Comparison of ENCODE assay signal across 8 cellular contexts in genomic region chr12:56104815-56105476, GRCh38. TPM values are rescaled to one million over a fixed set of nuclear protein-coding genes. Genes with fewer than 3 reads are reported as not detected.
DNase-seq lines count a peak whose midpoint lies in the region; ATAC-seq and TF ChIP-seq lines count a peak whose summit lies in the region.

No MANE protein-coding gene starts in this region.

- POLR2A ChIA-PET in GM10248 (lab: Yijun Ruan, JAX): interaction anchor here (0.6 to 3.1 kb wide), 19 partner anchors 8 to 1810 kb away, joined by 3 to 56 read pairs (median 3); partner anchors contain the start of genes ANKRD52, DGKA, ERBB3 and ESYT1

- H4K20me1 ChIP-seq in BLaER1 treated with 17β-estradiol and CSF1 and Interleukin-3, amounts not matched to agents 10 nM and 100 nM: peaks cover 9 to 48% (median 33%) of the 10 kb centered on the region in 11 experiments; a peak in 21 of 22 replicates

- CTCF ChIA-PET in GM10248 (lab: Yijun Ruan, JAX): interaction anchor here (0.9 to 3.1 kb wide), 13 partner anchors 10 to 367 kb away, joined by 3 to 42 read pairs (median 4); partner anchors contain the start of genes RNF41, RPL41, SMARCC2 and ZC3H10

- intact Hi-C loops in heart right ventricle (cut with DNase I): loop anchor here in 3 of 10 donors (1.0 to 10.0 kb wide), 4 partner anchors 26 to 110 kb away; partner anchors contain the start of genes RPS26 (in 2 of the 3) and SUOX (in 1 of the 3)

- H3K27ac ChIP-seq in BLaER1 treated with 17β-estradiol and CSF1 and Interleukin-3, amounts not matched to agents 10 nM and 100 nM: peak overlapping the region; percentile 71 to 99 (median 94)
- H3K27ac ChIP-seq in KOPT-K1 (ENCODE audit: low read depth, low read length, poor library complexity, severe bottlenecking) (peak overlapping the region; percentile 97), heart right ventricle (peak overlapping the region; percentile 61 to 93 (median 87))

- no peaks in the 10 kb centered on the region for H3K27me3 ChIP-seq in BLaER1 treated with 17β-estradiol and CSF1 and Interleukin-3, amounts not matched to agents 10 nM and 100 nM
- H3K27me3 ChIP-seq in heart right ventricle: no peaks in the 10 kb centered on the region

- H3K36me3 ChIP-seq in BLaER1 treated with 17β-estradiol and CSF1 and Interleukin-3, amounts not matched to agents 10 nM and 100 nM: peaks cover 36 to 47% (median 44%) of the 10 kb centered on the region in 11 experiments
- H3K36me3 ChIP-seq in KOPT-K1 (ENCODE audit: insufficient read depth, low read length) (peaks cover 46% of the 10 kb centered on the region), heart right ventricle (peaks cover 0 to 43% (median 35%) of the 10 kb centered on the region in 9 donors)

- in situ Hi-C loops in GM13977 (cut with MboI; ENCODE audit: low pct_unique_long_range_greater_than_20kb, low sequenced_read_pairs, unreplicated experiment): no loop called here

- peak overlapping the region; percentile 90 to 99 (median 97) for H3K9ac ChIP-seq in BLaER1 treated with 17β-estradiol and CSF1 and Interleukin-3, amounts not matched to agents 10 nM and 100 nM

- DNase-seq in activated T-helper 9 cell treated with anti-CD3 and anti-CD28 coated beads, Interleukin-2, amount 50 U/mL, for 16 hours (ENCODE audit: low read depth): peak; percentile 15
- no peak for DNase-seq in heart right ventricle
- DNase-seq in retinal pigment epithelial cell (ENCODE audit: low read depth): no peak
- DNase-seq in GM10248 (ENCODE audit: extremely low spot score): no peak
- no peak for DNase-seq in GM13977 (ENCODE audit: low spot score)

- ATAC-seq in GM21390 (IDR thresholded peaks at IDR 0.05; ENCODE audit: unreplicated experiment): peak; percentile 2
- ATAC-seq in heart right ventricle: peak in 7 of 8 donors; percentile 15 to 64 (median 28)

- 0 to 1% methylated on average over 39 of the region's 39 CpGs for WGBS in heart right ventricle, 2 donors

- peaks cover 29 to 38% (median 32%) of the 10 kb centered on the region in 10 experiments for H3K4me1 ChIP-seq in BLaER1 treated with 17β-estradiol and CSF1 and Interleukin-3, amounts not matched to agents 10 nM and 100 nM
- peaks cover 9 to 30% (median 25%) of the 10 kb centered on the region in 9 donors for H3K4me1 ChIP-seq in heart right ventricle

- peak overlapping the region; percentile 79 to 98 (median 92) for H3K4me3 ChIP-seq in BLaER1 treated with 17β-estradiol and CSF1 and Interleukin-3, amounts not matched to agents 10 nM and 100 nM
- peak overlapping the region; percentile 62 to 97 (median 87) for H3K4me3 ChIP-seq in heart right ventricle
- peak overlapping the region; percentile 70 for H3K4me3 ChIP-seq in retinal pigment epithelial cell (ENCODE audit: low read length)

- H3K9me3 ChIP-seq in BLaER1 treated with 17β-estradiol and CSF1 and Interleukin-3, amounts not matched to agents 10 nM and 100 nM (replicated peaks in 1 of 11): no peaks in the 10 kb centered on the region
- H3K9me3 ChIP-seq in KOPT-K1 (ENCODE audit: insufficient read depth, low read length, poor library complexity, severe bottlenecking): no peaks in the 10 kb centered on the region
- no peaks in the 10 kb centered on the region for H3K9me3 ChIP-seq in heart right ventricle

- H3K4me2 ChIP-seq in BLaER1 treated with 17β-estradiol and CSF1 and Interleukin-3, amounts not matched to agents 10 nM and 100 nM: peak overlapping the region; percentile 85 to 99 (median 95)

- TF ChIP-seq CTCF in heart right ventricle (IDR thresholded peaks at IDR 0.05) (no peak), retinal pigment epithelial cell (conservative IDR thresholded peaks at IDR 0.05; ENCODE audit: low read depth, low read length) (peak; percentile 2), GM10248 (IDR thresholded peaks at IDR 0.05; ENCODE audit: control extremely low read depth, extremely low read depth, low read depth, missing control alignments) (no peak), GM13977 (IDR thresholded peaks at IDR 0.05; ENCODE audit: extremely low read depth, insufficient read depth, missing control alignments) (no peak)

RNA-seq across cellular contexts. Expression of gene PA2G4, which starts 0.6 kb away (rescaled TPM):
- total RNA-seq in heart right ventricle: 10 to 100 TPM; 64.3 to 91.9 (median 71.5) TPM
- 100 to 1,000 TPM in 1 of 2 donors, 10 to 100 TPM in 1; 79.4 to 148 TPM for polyA plus RNA-seq in heart right ventricle

RNA-seq across cellular contexts. Expression of gene RPL41, which starts 11.5 kb away (rescaled TPM):
- 1,000 to 10,000 TPM; 1,835 to 2,619 (median 2,004) TPM for total RNA-seq in heart right ventricle
- 1,000 to 10,000 TPM in 1 of 2 donors, 100 to 1,000 TPM in 1; 475 to 5,263 TPM for polyA plus RNA-seq in heart right ventricle

RNA-seq across cellular contexts. Expression of gene ZC3H10, which starts 13.1 kb away (rescaled TPM):
- total RNA-seq in heart right ventricle: 1 to 10 TPM; 3.6 to 5.8 (median 4.9) TPM
- polyA plus RNA-seq in heart right ventricle: 1 to 10 TPM; 2.1 to 3.4 TPM

RNA-seq across cellular contexts. Expression of gene ESYT1, which starts 23.1 kb away (rescaled TPM):
- total RNA-seq in heart right ventricle: 10 to 100 TPM; 28.8 to 47.5 (median 31.9) TPM
- polyA plus RNA-seq in heart right ventricle: 10 to 100 TPM; 20.9 to 57.3 TPM

RNA-seq across cellular contexts. Expression of gene ERBB3, which starts 25.0 kb away (rescaled TPM):
- total RNA-seq in heart right ventricle: 1 to 10 TPM in 9 of 10 donors, under 1 TPM in 1; 0.80 to 6.1 (median 2.9) TPM
- polyA plus RNA-seq in heart right ventricle: 1 to 10 TPM; 2.1 to 7.8 TPM
